Comparison of ENCODE assay signal across 9 cellular contexts in the genomic region with DNA sequence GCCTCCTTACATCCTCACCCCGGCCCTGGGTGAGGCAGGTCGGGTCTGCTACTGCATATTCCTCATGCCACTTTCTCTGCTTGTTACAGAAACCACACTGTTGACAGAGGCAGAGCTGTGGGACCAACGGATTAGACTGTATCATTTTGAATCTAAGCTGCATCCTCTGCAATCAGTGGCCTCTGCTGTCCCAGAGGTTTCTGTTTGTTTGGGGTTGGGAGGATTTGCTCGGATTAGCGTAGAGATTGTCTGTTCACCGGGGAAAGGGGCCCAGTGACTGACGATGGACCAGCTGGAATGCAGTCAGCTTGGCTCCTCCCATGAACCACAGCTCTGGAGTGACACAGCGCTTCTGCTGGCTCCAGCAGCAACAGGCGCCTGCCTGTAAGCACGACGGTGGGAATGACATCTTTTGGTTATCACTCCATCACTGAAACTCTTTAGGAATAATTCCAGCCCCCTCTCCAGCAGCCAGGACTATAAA. TPM values are rescaled to one million over a fixed set of nuclear protein-coding genes. Genes with fewer than 3 reads are reported as not detected.
DNase-seq lines count a peak whose midpoint lies in the region; ATAC-seq, FAIRE-seq and TF ChIP-seq lines count a peak whose summit lies in the region.
"Had no signal": no experiment of that assay in that cellular context is flagged by ENCODE, and none has a peak within 500 bp of the region (broad histone marks: within the 10 kb centered on the region; RNA-seq: fewer than 3 reads in every experiment).

No MANE protein-coding gene starts in this region.

- H3K27me3 ChIP-seq in pancreas = no peaks in the 10 kb centered on the region

- intact Hi-C loops in pancreas (cut with DNase I) = no loop called here

- WGBS in pancreas, 2 donors = 5% methylated on average over 11 of the region's 11 CpGs

- H3K36me3 ChIP-seq in pancreas = no peaks in the 10 kb centered on the region

- no peaks in the 10 kb centered on the region for H3K4me1 ChIP-seq in pancreas

- no peaks in the 10 kb centered on the region for H3K9me3 ChIP-seq in pancreas

- peak; percentile 92 for DNase-seq in ELF-1 (ENCODE audit: low read depth, low spot score)
- DNase-seq in RWPE1 (ENCODE audit: low spot score) = peak; percentile 42
- DNase-seq in glomerular visceral epithelial cell (ENCODE audit: extremely low spot score) = peak; percentile 71
- peak in 1 of 6 donors; percentile 15 for DNase-seq in pancreas
- no peak for DNase-seq in naive thymus-derived CD8-positive, alpha-beta T cell
- no peak for DNase-seq in immature natural killer cell
- DNase-seq in stimulated activated CD4-positive, alpha-beta T cell treated with anti-CD3 and anti-CD28 coated beads, Interleukin-4, amount 100 ng/mL, for 24 hours = no peak

- CTCF ChIA-PET in RWPE1 (lab: Yijun Ruan, JAX) = interaction anchor here (0.7 kb wide), 1 partner anchor 10 kb away, joined by 3 read pairs; no protein-coding TSS in a partner anchor

- H3K4me3 ChIP-seq in pancreas = no peak overlapping the region

- no peaks in the 10 kb centered on the region for H3K36me3 Mint-ChIP-seq in naive thymus-derived CD8-positive, alpha-beta T cell
- H3K36me3 Mint-ChIP-seq in stimulated activated memory B cell treated with anti-CD40 and anti-IgM and Interleukin-4, amounts not matched to agents 10 μg/mL and 1 μg/mL and 100 μg/mL, for 72 hours = no peaks in the 10 kb centered on the region
- H3K36me3 Mint-ChIP-seq in immature natural killer cell = no peaks in the 10 kb centered on the region

- no peak for TF ChIP-seq CTCF in RWPE1 (conservative IDR thresholded peaks at IDR 0.05; ENCODE audit: low read depth)
- TF ChIP-seq CTCF in pancreas (IDR thresholded peaks at IDR 0.05) = no peak

- POLR2A ChIA-PET in RWPE1 (lab: Yijun Ruan, JAX; ENCODE audit: low non-redundant PET) = interaction anchor here (1.2 kb wide), 1 partner anchor 8 kb away, joined by 3 read pairs; no protein-coding TSS in a partner anchor
- POLR2A ChIA-PET in naive thymus-derived CD8-positive, alpha-beta T cell (lab: Charles Lee) = no interaction called here

- no peak for FAIRE-seq in pancreas (lab: Jason Lieb, UNC)
- FAIRE-seq: endothelial cell of umbilical vein had no signal

- peaks cover 12 to 44% (median 17%) of the 10 kb centered on the region in 5 donors for H3K27me3 Mint-ChIP-seq in naive thymus-derived CD8-positive, alpha-beta T cell
- H3K27me3 Mint-ChIP-seq in stimulated activated memory B cell treated with anti-CD40 and anti-IgM and Interleukin-4, amounts not matched to agents 10 μg/mL and 1 μg/mL and 100 μg/mL, for 72 hours = peaks cover 33% of the 10 kb centered on the region
- peaks cover 2 to 13% (median 3%) of the 10 kb centered on the region in 3 donors for H3K27me3 Mint-ChIP-seq in immature natural killer cell (ENCODE audit: low read depth in 3 of 3)

- H3K4me3 Mint-ChIP-seq in naive thymus-derived CD8-positive, alpha-beta T cell = no peak overlapping the region
- no peak overlapping the region for H3K4me3 Mint-ChIP-seq in stimulated activated memory B cell treated with anti-CD40 and anti-IgM and Interleukin-4, amounts not matched to agents 10 μg/mL and 1 μg/mL and 100 μg/mL, for 72 hours
- no peak overlapping the region for H3K4me3 Mint-ChIP-seq in immature natural killer cell

- peak in 3 of 4 donors; percentile 50 to 64 (median 59) for ATAC-seq in pancreas
- ATAC-seq in naive thymus-derived CD8-positive, alpha-beta T cell = no peak
- no peak for ATAC-seq in stimulated activated memory B cell treated with anti-CD40 and anti-IgM and Interleukin-4, amounts not matched to agents 10 μg/mL and 1 μg/mL and 100 μg/mL, for 72 hours

- H3K9me3 Mint-ChIP-seq in naive thymus-derived CD8-positive, alpha-beta T cell = no peaks in the 10 kb centered on the region
- no peaks in the 10 kb centered on the region for H3K9me3 Mint-ChIP-seq in stimulated activated memory B cell treated with anti-CD40 and anti-IgM and Interleukin-4, amounts not matched to agents 10 μg/mL and 1 μg/mL and 100 μg/mL, for 72 hours
- H3K9me3 Mint-ChIP-seq in immature natural killer cell = peaks cover 0 to 2% (median 0%) of the 10 kb centered on the region in 6 donors

- no peak overlapping the region for H3K27ac Mint-ChIP-seq in naive thymus-derived CD8-positive, alpha-beta T cell
- no peak overlapping the region for H3K27ac Mint-ChIP-seq in stimulated activated memory B cell treated with anti-CD40 and anti-IgM and Interleukin-4, amounts not matched to agents 10 μg/mL and 1 μg/mL and 100 μg/mL, for 72 hours
- no peak overlapping the region for H3K27ac Mint-ChIP-seq in immature natural killer cell

- no peak overlapping the region for H3K27ac ChIP-seq in RWPE1
- no peak overlapping the region for H3K27ac ChIP-seq in pancreas

- no peaks in the 10 kb centered on the region for H3K4me1 Mint-ChIP-seq in naive thymus-derived CD8-positive, alpha-beta T cell
- H3K4me1 Mint-ChIP-seq in stimulated activated memory B cell treated with anti-CD40 and anti-IgM and Interleukin-4, amounts not matched to agents 10 μg/mL and 1 μg/mL and 100 μg/mL, for 72 hours = no peaks in the 10 kb centered on the region
- no peaks in the 10 kb centered on the region for H3K4me1 Mint-ChIP-seq in immature natural killer cell

RNA-seq across cellular contexts. Expression of a gene that starts 37.3 kb away (rescaled TPM):
- under 1 TPM; 0.12 to 0.32 (median 0.17) TPM for total RNA-seq in pancreas
- polyA plus RNA-seq in pancreas = under 1 TPM; 0.11 to 0.49 TPM
- total RNA-seq in naive thymus-derived CD8-positive, alpha-beta T cell = not detected
- not detected for polyA plus RNA-seq in naive thymus-derived CD8-positive, alpha-beta T cell
- polyA plus RNA-seq in immature natural killer cell = not detected
- total RNA-seq: endothelial cell of umbilical vein had no signal

Comparison
In these comparisons a context has a peak if more than half of its experiments do, and no peak if none do; other contexts are left out.
1. DNase-seq: peak in ELF-1 (single experiment), RWPE1 (single experiment) and glomerular visceral epithelial cell (single experiment); none in naive thymus-derived CD8-positive, alpha-beta T cell (0 of 10), immature natural killer cell (0 of 3) and stimulated activated CD4-positive, alpha-beta T cell treated with anti-CD3 and anti-CD28 coated beads, Interleukin-4, amount 100 ng/mL, for 24 hours (single experiment).
2. ATAC-seq: peak in pancreas (3 of 4); none in naive thymus-derived CD8-positive, alpha-beta T cell (0 of 2) and stimulated activated memory B cell treated with anti-CD40 and anti-IgM and Interleukin-4, amounts not matched to agents 10 μg/mL and 1 μg/mL and 100 μg/mL, for 72 hours (single experiment).